ENCODE assay signal across 1 cellular context in the genomic region with DNA sequence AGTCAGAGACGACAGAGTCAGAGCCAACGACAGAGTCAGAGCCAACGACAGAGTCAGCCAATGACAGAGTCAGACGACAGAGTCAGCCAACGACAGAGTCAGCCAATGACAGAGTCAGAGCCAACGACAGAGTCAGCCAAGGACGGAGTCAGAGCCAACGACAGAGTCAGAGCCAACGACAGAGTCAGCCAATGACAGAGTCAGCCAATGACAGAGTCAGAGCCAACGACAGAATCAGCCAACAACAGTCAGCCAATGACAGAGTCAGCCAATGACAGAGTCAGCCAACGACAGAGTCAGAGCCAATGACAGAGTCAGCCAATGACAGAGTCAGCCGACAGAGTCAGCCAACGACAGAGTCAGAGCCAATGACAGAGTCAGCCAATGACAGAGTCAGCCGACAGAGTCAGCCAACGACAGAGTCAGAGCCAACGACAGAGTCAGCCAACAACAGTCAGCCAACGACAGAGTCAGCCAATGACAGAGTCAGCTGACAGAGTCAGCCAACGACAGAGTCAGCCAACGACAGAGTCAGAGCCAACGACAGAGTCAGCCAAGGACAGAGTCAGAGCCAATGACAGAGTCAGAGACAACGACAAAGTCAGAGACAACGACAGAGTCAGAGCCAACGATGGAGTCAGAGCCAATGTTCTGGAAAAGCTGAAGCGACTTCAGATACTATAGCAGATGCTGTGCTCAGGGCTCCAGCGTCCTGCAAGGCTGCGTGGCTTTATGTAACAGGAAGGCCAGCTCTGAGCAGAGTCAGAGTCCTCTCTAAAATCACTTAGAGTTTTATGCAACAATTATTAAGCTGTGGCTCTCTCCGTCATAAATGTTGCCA. TPM values are rescaled to one million over a fixed set of nuclear protein-coding genes. Genes with fewer than 3 reads are reported as not detected.
"Had no signal": no experiment of that assay in that cellular context is flagged by ENCODE, and none has a peak within 500 bp of the region (broad histone marks: within the 10 kb centered on the region; RNA-seq: fewer than 3 reads in every experiment).

No MANE protein-coding gene starts in this region.

RNA-seq across cellular contexts. Expression of a gene that starts 30.6 kb away (rescaled TPM):
- total RNA-seq: activated CD8-positive, alpha-beta T cell treated with anti-CD3 and anti-CD28 coated beads, Interleukin-2, amount 10 ng/mL, durations not matched to agents 7 days and 5 days had no signal
